Comparison of ENCODE assay signal across 9 cellular contexts in the genomic region with DNA sequence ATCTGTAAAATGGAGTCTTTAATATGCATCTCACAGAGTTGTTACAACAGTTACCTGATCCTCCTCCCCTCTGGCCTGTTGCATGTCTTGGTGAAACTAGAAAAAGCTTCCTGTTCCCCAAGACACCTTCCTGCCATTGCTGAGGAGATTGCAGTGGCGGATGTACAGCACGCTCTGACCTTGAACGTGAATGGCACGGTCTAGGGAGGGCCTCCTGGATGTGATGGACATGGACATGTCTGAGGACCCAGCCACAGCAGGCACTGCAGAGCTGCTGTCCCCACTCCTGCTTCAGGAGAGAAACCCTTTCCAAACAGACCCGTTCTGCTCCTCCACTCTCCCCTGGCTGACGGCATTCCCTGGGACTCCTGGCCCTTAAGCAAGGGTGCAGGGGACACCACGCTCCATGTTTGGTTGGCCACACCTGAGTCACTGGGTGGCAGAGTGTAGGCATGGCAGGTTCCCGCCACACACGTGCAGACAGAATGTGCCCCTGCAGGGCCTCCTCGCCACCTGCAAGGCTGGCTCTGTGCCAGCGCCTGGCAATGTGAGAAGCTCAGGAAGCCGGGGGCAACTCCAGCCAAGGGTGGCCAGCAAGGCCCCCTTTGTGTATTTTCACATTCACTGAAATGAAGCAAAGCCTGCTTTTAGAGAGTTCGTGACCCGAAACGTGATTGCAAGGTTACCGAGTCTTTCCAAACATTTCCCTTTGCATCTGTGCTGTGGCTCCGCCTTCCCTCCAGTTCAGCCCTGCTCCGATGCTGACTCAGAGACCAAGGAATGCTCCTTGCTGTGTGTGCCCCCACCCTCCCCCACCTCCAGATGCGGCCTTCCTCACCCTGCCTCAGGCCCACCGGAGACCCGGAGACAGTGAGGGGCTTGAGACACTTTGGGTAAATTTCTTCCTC. TPM values are rescaled to one million over a fixed set of nuclear protein-coding genes. Genes with fewer than 3 reads are reported as not detected.
DNase-seq lines count a peak whose midpoint lies in the region; ATAC-seq and TF ChIP-seq lines count a peak whose summit lies in the region.
"Had no signal": no experiment of that assay in that cellular context is flagged by ENCODE, and none has a peak within 500 bp of the region (broad histone marks: within the 10 kb centered on the region; RNA-seq: fewer than 3 reads in every experiment).

No MANE protein-coding gene starts in this region.

- H4K91ac ChIP-seq in mesenchymal stem cell (ENCODE audit: low read length), result no peak overlapping the region

- WGBS in mesenchymal stem cell, result 35% methylated on average over 21 of the region's 21 CpGs

- H3K9me3 ChIP-seq in mesenchymal stem cell (ENCODE audit: control insufficient read depth, low read length), result peaks cover 14% of the 10 kb centered on the region

- peak overlapping the region in 1 of 2 experiments; percentile 23 for H3K14ac ChIP-seq in mesenchymal stem cell (ENCODE audit: low read length in 2 of 2)

- H3K4me3 ChIP-seq in coronary artery (no peak overlapping the region), mesenchymal stem cell (ENCODE audit: insufficient read depth in 1 of 2, low read depth in 1 of 2, low read length in 2 of 2) (peak overlapping the region in 1 of 2 experiments; percentile 65)
- H3K4me3 ChIP-seq: tibial artery had no signal

- in situ Hi-C loops in G401 (cut with HindIII; ENCODE audit: low sequenced_read_pairs), result no loop called here

- H3K23ac ChIP-seq in mesenchymal stem cell (ENCODE audit: low read length in 2 of 2), result no peak overlapping the region

- DNase-seq in G401 (ENCODE audit: low spot score), result peak; percentile 33
- DNase-seq in NCI-H2171 treated with DMSO at 0.1 percent for 48 hours (lab: John Stamatoyannopoulos, UW), result peak; percentile 76
- DNase-seq in coronary artery (ENCODE audit: low spot score), result peak; percentile 69
- peak; percentile 89 for DNase-seq in mesenchymal stem cell
- no peak for DNase-seq in NCI-H1048 (lab: John Stamatoyannopoulos, UW)

- H3K4me2 ChIP-seq in mesenchymal stem cell (ENCODE audit: low read length, poor library complexity, severe bottlenecking), result peak overlapping the region; percentile 12

- H2BK5ac ChIP-seq in mesenchymal stem cell (ENCODE audit: low read depth, low read length, poor library complexity, severe bottlenecking), result no peak overlapping the region

- no peaks in the 10 kb centered on the region for H3K36me3 ChIP-seq in mesenchymal stem cell (ENCODE audit: control insufficient read depth in 1 of 2, insufficient read depth in 2 of 2, low read depth in 1 of 2, low read length in 2 of 2)
- H3K36me3 ChIP-seq: tibial artery had no signal

- H3K4ac ChIP-seq in mesenchymal stem cell (ENCODE audit: low read depth in 1 of 2, low read length in 2 of 2), result peak overlapping the region; percentile 40 to 47

- H2BK12ac ChIP-seq in mesenchymal stem cell (ENCODE audit: low read length in 2 of 2), result peak overlapping the region in 1 of 2 experiments; percentile 79

- H3K27ac ChIP-seq in coronary artery (no peak overlapping the region), mesenchymal stem cell (ENCODE audit: low read length, poor library complexity, severe bottlenecking) (peak overlapping the region; percentile 66)
- H3K27ac ChIP-seq: tibial artery had no signal

- H3K27me3 ChIP-seq in mesenchymal stem cell (ENCODE audit: control insufficient read depth in 1 of 2, insufficient read depth in 1 of 2, low read length in 2 of 2), result peaks cover 7 to 20% of the 10 kb centered on the region in 2 experiments

- no peak overlapping the region for H4K8ac ChIP-seq in mesenchymal stem cell (ENCODE audit: low read length)

- ATAC-seq in HG02642 (IDR thresholded peaks at IDR 0.05; ENCODE audit: poor library complexity, unreplicated experiment) (no peak), GM21526 (IDR thresholded peaks at IDR 0.05; ENCODE audit: low FRiP score, unreplicated experiment) (no peak), HG03139 (IDR thresholded peaks at IDR 0.05; ENCODE audit: unreplicated experiment) (no peak)

- peaks cover 26% of the 10 kb centered on the region for H3K4me1 ChIP-seq in mesenchymal stem cell (ENCODE audit: control insufficient read depth, insufficient read depth, low read depth, low read length)

- no peak overlapping the region for H2AK5ac ChIP-seq in mesenchymal stem cell (ENCODE audit: low read length, severe bottlenecking)

- no peak overlapping the region for H2BK15ac ChIP-seq in mesenchymal stem cell (ENCODE audit: low read depth, poor library complexity, severe bottlenecking)

- H3K9ac ChIP-seq in mesenchymal stem cell (ENCODE audit: low read length), result peak overlapping the region; percentile 35

- H2AFZ ChIP-seq in mesenchymal stem cell (ENCODE audit: low read depth, low read length), result peak overlapping the region; percentile 46

- no peak overlapping the region for H2BK120ac ChIP-seq in mesenchymal stem cell (ENCODE audit: low read depth, low read length)

- peak overlapping the region in 1 of 2 experiments; percentile 83 for H3K18ac ChIP-seq in mesenchymal stem cell (ENCODE audit: low read depth in 1 of 2, low read length in 2 of 2)

- H3K79me1 ChIP-seq in mesenchymal stem cell (replicated peaks; ENCODE audit: low read length, poor library complexity, severe bottlenecking), result no peaks in the 10 kb centered on the region

- TF ChIP-seq CTCF in coronary artery (IDR thresholded peaks at IDR 0.05), result no peak

RNA-seq across cellular contexts. Expression of a gene that starts 46.0 kb away (rescaled TPM):
- total RNA-seq in G401 (2014; rRNA removed; shearing (Covaris generic)), result 0.14 TPM in 1 of 2 replicates, not detected in the other
- polyA plus RNA-seq in mesenchymal stem cell (2013, experiment 1 of 2), result 88.3 TPM
- polyA plus RNA-seq in mesenchymal stem cell (2013, experiment 2 of 2), result 87.5 TPM
